In genomic region chr3:43621974-43622739, GRCh38 we compare ENCODE assay signal across 8 cellular contexts. TPM values are rescaled to one million over a fixed set of nuclear protein-coding genes. Genes with fewer than 3 reads are reported as not detected.
DNase-seq lines count a peak whose midpoint lies in the region; ATAC-seq and TF ChIP-seq lines count a peak whose summit lies in the region.

Gene ANO10, minus strand, starts transcription at chr3:43622011. Its CDS starts 16,159 bp downstream, at chr3:43605852.

- DNase-seq in BJ (ENCODE audit: low read depth) (peak; percentile 94), NCI-H526 (lab: John Stamatoyannopoulos, UW) (peak; percentile 96 to 98), coronary artery (ENCODE audit: low spot score) (peak; percentile 100), kidney tubule cell (ENCODE audit: low spot score) (peak; percentile 100)
- DNase-seq in activated CD4-positive, alpha-beta T cell treated with anti-CD3 and anti-CD28 coated beads, Interleukin-2, amount 10 ng/mL, durations not matched to agents 24 days and 14 days, result peak; percentile 98
- DNase-seq in stimulated activated CD4-positive, alpha-beta T cell treated with anti-CD3 and anti-CD28 coated beads, Interleukin-1b, Interleukin-23, amount 100 ng/mL, for 1 hour (ENCODE audit: low read depth in 2 of 2), result peak; percentile 86 to 98

- peak within 1 kb of the TSS; percentile 77 to 93 for H3K27ac ChIP-seq in coronary artery

- intact Hi-C loops in activated CD4-positive, alpha-beta T cell treated with anti-CD3 and anti-CD28 coated beads, Interleukin-2, amount 10 ng/mL, durations not matched to agents 24 days and 14 days (cut with micrococcal nuclease), result loop anchor here (1.0 to 5.0 kb wide), 5 partner anchors 68 to 1140 kb away; partner anchors contain the start of genes ABHD5, KIAA1143, KIF15 and SEC22C

- H3K27me3 ChIP-seq in BJ (ENCODE audit: control insufficient read depth, insufficient read depth, low read length), result no peaks in the 10 kb centered on the region

- peak within 1 kb of the TSS; percentile 97 for H3K4me3 ChIP-seq in BJ (ENCODE audit: low read depth, low read length)
- peak within 1 kb of the TSS; percentile 93 for H3K4me3 ChIP-seq in coronary artery

- CTCF ChIA-PET in BJ (lab: Yijun Ruan, JAX), result interaction anchor here (1.0 kb wide), 1 partner anchor 138 kb away, joined by 5 read pairs; no protein-coding TSS in a partner anchor

- no peaks in the 10 kb centered on the region for H3K36me3 ChIP-seq in BJ (ENCODE audit: control insufficient read depth, insufficient read depth, low read length)

- peak within 1 kb of the TSS; percentile 95 for H3K4me3 Mint-ChIP-seq in activated CD4-positive, alpha-beta T cell treated with anti-CD3 and anti-CD28 coated beads, Interleukin-2, amount 10 ng/mL, durations not matched to agents 24 days and 14 days

- peaks cover 25% of the 10 kb centered on the region for H3K4me1 Mint-ChIP-seq in activated CD4-positive, alpha-beta T cell treated with anti-CD3 and anti-CD28 coated beads, Interleukin-2, amount 10 ng/mL, durations not matched to agents 24 days and 14 days

- no peaks in the 10 kb centered on the region for H3K36me3 Mint-ChIP-seq in activated CD4-positive, alpha-beta T cell treated with anti-CD3 and anti-CD28 coated beads, Interleukin-2, amount 10 ng/mL, durations not matched to agents 24 days and 14 days (ENCODE audit: low read depth)

- H3K27me3 Mint-ChIP-seq in activated CD4-positive, alpha-beta T cell treated with anti-CD3 and anti-CD28 coated beads, Interleukin-2, amount 10 ng/mL, durations not matched to agents 24 days and 14 days, result peaks cover 16% of the 10 kb centered on the region

- peak within 1 kb of the TSS; percentile 89 for H3K27ac Mint-ChIP-seq in activated CD4-positive, alpha-beta T cell treated with anti-CD3 and anti-CD28 coated beads, Interleukin-2, amount 10 ng/mL, durations not matched to agents 24 days and 14 days

- TF ChIP-seq CTCF in BJ (IDR thresholded peaks at IDR 0.05; ENCODE audit: insufficient read depth, low read depth, low read length) (no peak), coronary artery (IDR thresholded peaks at IDR 0.05) (no peak)

- peak; percentile 97 for ATAC-seq in GM19324 (IDR thresholded peaks at IDR 0.05; ENCODE audit: low FRiP score, unreplicated experiment)
- peak; percentile 96 for ATAC-seq in HG03460 (IDR thresholded peaks at IDR 0.05; ENCODE audit: unreplicated experiment)

- H3K9me3 Mint-ChIP-seq in activated CD4-positive, alpha-beta T cell treated with anti-CD3 and anti-CD28 coated beads, Interleukin-2, amount 10 ng/mL, durations not matched to agents 24 days and 14 days, result no peaks in the 10 kb centered on the region

- POLR2A ChIA-PET in BJ (lab: Charles Lee), result interaction anchor here (0.6 kb wide), 1 partner anchor 86 kb away, joined by 5 read pairs; no protein-coding TSS in a partner anchor

RNA-seq across cellular contexts. Expression of gene ANO10, which starts in this region (rescaled TPM):
- polyA plus RNA-seq in BJ (2011; rRNA removed), result 36.6 and 47.9 TPM in 2 replicates
- polyA minus RNA-seq in BJ (2011; rRNA and poly(A)+ RNA removed), result 33.1 and 34.0 TPM in 2 replicates
- total RNA-seq in activated CD4-positive, alpha-beta T cell treated with anti-CD3 and anti-CD28 coated beads, Interleukin-2, amount 10 ng/mL, durations not matched to agents 24 days and 14 days, result 3.5 and 6.0 TPM in 2 replicates

Comparison
In these comparisons a context has a peak if more than half of its experiments do, and no peak if none do; other contexts are left out.
1. Peak in every context shown above with its lines: DNase-seq, ATAC-seq, H3K4me3 ChIP-seq and H3K27ac ChIP-seq.